ENCODE assay signal across 8 cellular contexts in the genomic region with DNA sequence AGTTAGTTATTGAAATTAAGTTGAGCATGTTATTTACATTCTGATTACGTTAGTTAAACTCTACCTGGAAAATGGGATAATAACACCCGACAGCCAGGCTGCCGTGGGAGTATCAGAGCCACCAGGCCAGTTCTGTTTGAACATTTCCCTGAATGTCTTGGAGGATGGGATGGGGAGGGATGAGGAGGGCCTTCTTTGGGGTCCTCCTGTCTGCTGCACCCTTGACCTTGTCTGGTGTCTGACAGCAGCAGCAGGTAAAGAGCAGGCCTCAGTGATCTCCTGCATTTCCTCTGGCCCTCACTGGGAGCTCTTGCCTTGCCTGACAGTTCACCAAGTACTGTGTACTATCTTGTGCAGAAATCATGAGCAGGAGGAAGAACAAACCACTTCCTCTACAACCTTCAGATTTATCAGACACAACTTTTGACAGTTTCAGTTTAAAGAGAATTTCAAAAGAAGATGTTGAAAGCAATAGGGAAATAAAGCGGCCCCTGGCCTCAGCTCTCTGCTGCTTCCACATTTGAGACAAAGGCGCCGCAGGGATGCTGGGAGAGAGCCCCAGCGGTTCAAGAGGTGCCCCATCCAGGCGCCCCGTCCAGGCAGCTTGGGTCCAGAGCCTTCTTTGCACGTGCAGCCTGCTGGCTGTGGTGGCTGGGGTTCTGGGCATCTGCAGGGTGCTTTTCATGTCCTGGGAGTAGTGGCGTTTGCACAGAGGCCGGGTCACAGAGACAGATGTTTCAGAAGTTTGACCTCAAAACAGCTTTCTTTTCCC. TPM values are rescaled to one million over a fixed set of nuclear protein-coding genes. Genes with fewer than 3 reads are reported as not detected.
A peak's percentile ranks its signal among the peaks of the same experiment; 100 is the strongest.
DNase-seq lines count a peak whose midpoint lies in the region; ATAC-seq and TF ChIP-seq lines count a peak whose summit lies in the region.

No MANE protein-coding gene starts in this region.

- no peak overlapping the region for H3K27ac Mint-ChIP-seq in type B pancreatic cell

- H3K9me3 Mint-ChIP-seq in type B pancreatic cell, result no peaks in the 10 kb centered on the region

- intact Hi-C loops in dorsolateral prefrontal cortex (cut with DNase I), result no loop called here

- H3K27me3 Mint-ChIP-seq in type B pancreatic cell, result no peaks in the 10 kb centered on the region

- peaks cover 4% of the 10 kb centered on the region for H3K36me3 Mint-ChIP-seq in type B pancreatic cell

- H3K27ac ChIP-seq in dorsolateral prefrontal cortex, result peak overlapping the region in 38 of 59 donors; percentile 1 to 64 (median 40)

- peaks cover 40% of the 10 kb centered on the region for H3K4me1 Mint-ChIP-seq in type B pancreatic cell (ENCODE audit: unreplicated experiment)

- DNase-seq in OCI-M2 (lab: John Stamatoyannopoulos, UW; ENCODE audit: unreplicated experiment), result peak; percentile 38
- no peak for DNase-seq in dorsolateral prefrontal cortex
- DNase-seq in stimulated activated naive CD4-positive, alpha-beta T cell (lab: John Stamatoyannopoulos, UW), result peak in 4 of 6 experiments; percentile 23 to 72 (median 71)
- no peak for DNase-seq in type B pancreatic cell (ENCODE audit: extremely low spot score, unreplicated experiment)
- no peak for DNase-seq in NCI-H1417 (lab: John Stamatoyannopoulos, UW)
- no peak for DNase-seq in NCI-H1930 (lab: John Stamatoyannopoulos, UW)

- H3K27me3 ChIP-seq in dorsolateral prefrontal cortex, result no peaks in the 10 kb centered on the region

- no peak overlapping the region for H3K4me3 Mint-ChIP-seq in type B pancreatic cell

- no peak overlapping the region for H3K4me3 ChIP-seq in dorsolateral prefrontal cortex

- no peak for TF ChIP-seq CTCF in dorsolateral prefrontal cortex (IDR thresholded peaks at IDR 0.05 in 54 of 56, conservative IDR thresholded peaks at IDR 0.05 in 2 of 56; ENCODE audit: low read depth in 1 of 56, partially characterized antibody in 56 of 56)
- TF ChIP-seq CTCF in type B pancreatic cell (conservative IDR thresholded peaks at IDR 0.05), result no peak

- ATAC-seq in GM18909 (IDR thresholded peaks at IDR 0.05; ENCODE audit: poor library complexity, unreplicated experiment) (peak; percentile 87), HG02870 (IDR thresholded peaks at IDR 0.05; ENCODE audit: unreplicated experiment) (peak; percentile 82)

RNA-seq across cellular contexts. Expression of a gene that starts 25.3 kb away (rescaled TPM):
- total RNA-seq in dorsolateral prefrontal cortex (100 to 1,000 TPM; 104 to 216 (median 159) TPM), type B pancreatic cell (ENCODE audit: low replicate concordance) (46.6 and 51.4 TPM in 2 replicates)

Comparison
In these comparisons a context has a peak if more than half of its experiments do, and no peak if none do; other contexts are left out.
1. DNase-seq: peak in OCI-M2 (single experiment) and stimulated activated naive CD4-positive, alpha-beta T cell (4 of 6); none in dorsolateral prefrontal cortex (0 of 10), type B pancreatic cell (single experiment), NCI-H1417 (0 of 3) and NCI-H1930 (0 of 2).